Comparison of ENCODE assay signal across 10 cellular contexts in the genomic region with DNA sequence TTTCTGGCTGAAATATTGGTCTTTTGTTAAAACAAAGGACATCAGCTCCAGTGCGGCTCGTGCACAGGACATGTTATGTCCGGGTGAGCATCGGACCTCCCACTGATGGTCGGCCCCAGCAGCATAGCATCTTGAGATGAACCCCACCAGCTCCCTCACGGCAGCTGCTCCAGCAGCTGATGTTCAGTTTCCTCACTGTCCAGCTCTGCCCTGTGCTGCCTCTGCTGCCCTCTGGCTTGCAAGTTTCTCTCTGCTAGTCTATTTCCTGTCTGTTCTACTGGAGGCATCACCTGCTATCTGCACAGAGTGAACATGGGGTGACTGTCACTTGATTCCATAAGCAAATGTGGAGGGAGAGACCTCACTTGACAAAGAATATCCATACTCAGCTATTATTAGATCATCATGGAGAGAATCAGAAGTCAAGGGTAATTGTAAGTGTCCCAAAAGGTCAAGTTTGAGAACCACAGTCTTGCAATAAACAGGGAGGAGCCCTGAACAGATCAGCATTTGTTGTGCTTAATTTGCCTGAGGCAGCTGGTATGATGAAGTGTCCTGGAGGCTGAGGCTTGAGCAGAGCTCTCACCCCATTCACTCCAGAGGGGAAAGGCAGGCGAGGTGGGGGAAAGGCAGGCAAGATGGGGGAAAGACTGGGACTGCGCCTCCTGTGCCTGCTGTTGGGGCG.
A peak's percentile ranks its signal among the peaks of the same experiment; 100 is the strongest.
DNase-seq lines count a peak whose midpoint lies in the region; TF ChIP-seq lines count a peak whose summit lies in the region.
"Had no signal": no experiment of that assay in that cellular context is flagged by ENCODE, and none has a peak within 500 bp of the region (broad histone marks: within the 10 kb centered on the region; RNA-seq: fewer than 3 reads in every experiment).

No MANE protein-coding gene starts in this region.

- H3K4me3 Mint-ChIP-seq in type B pancreatic cell = no peak overlapping the region
- H3K4me3 Mint-ChIP-seq: activated CD4-positive, alpha-beta T cell treated with anti-CD3 and anti-CD28 coated beads, Interleukin-2, amount 10 ng/mL, durations not matched to agents 24 days and 14 days had no signal

- no peak overlapping the region for H3K4me3 ChIP-seq in WI38 (ENCODE audit: low read depth, low read length)
- H3K4me3 ChIP-seq: BLaER1 had no signal

- no peaks in the 10 kb centered on the region for H3K4me1 Mint-ChIP-seq in type B pancreatic cell (ENCODE audit: unreplicated experiment)
- H3K4me1 Mint-ChIP-seq: activated CD4-positive, alpha-beta T cell treated with anti-CD3 and anti-CD28 coated beads, Interleukin-2, amount 10 ng/mL, durations not matched to agents 24 days and 14 days had no signal

- H3K27me3 Mint-ChIP-seq in type B pancreatic cell = peaks cover 15% of the 10 kb centered on the region
- H3K27me3 Mint-ChIP-seq: activated CD4-positive, alpha-beta T cell treated with anti-CD3 and anti-CD28 coated beads, Interleukin-2, amount 10 ng/mL, durations not matched to agents 24 days and 14 days had no signal

- TF ChIP-seq CTCF in WI38 (IDR thresholded peaks at IDR 0.05; ENCODE audit: low read depth, low read length) (peak; percentile 55), type B pancreatic cell (conservative IDR thresholded peaks at IDR 0.05) (peak; percentile 55)

- DNase-seq in NCI-H82 (lab: John Stamatoyannopoulos, UW) = peak; percentile 4
- DNase-seq in NCI-H82 treated with DMSO at 0.1 percent for 48 hours (lab: John Stamatoyannopoulos, UW; ENCODE audit: unreplicated experiment) = no peak
- DNase-seq in hippocampal formation (lab: John Stamatoyannopoulos, UW) = peak; percentile 66 to 68
- DNase-seq in type B pancreatic cell (ENCODE audit: extremely low spot score, unreplicated experiment) = no peak
- DNase-seq in activated CD4-positive, alpha-beta T cell treated with anti-CD3 and anti-CD28 coated beads for 4 hours = no peak
- no peak for DNase-seq in NCI-H2029 (lab: John Stamatoyannopoulos, UW)
- no peak for DNase-seq in stimulated activated CD4-positive, alpha-beta T cell treated with anti-CD3 and anti-CD28 coated beads, Interleukin-4, amount 100 ng/mL, for 24 hours
- DNase-seq: activated CD4-positive, alpha-beta T cell treated with anti-CD3 and anti-CD28 coated beads, Interleukin-2, amount 10 ng/mL, durations not matched to agents 24 days and 14 days had no signal

- no peaks in the 10 kb centered on the region for H3K9me3 Mint-ChIP-seq in type B pancreatic cell

- no peak overlapping the region for H3K27ac Mint-ChIP-seq in type B pancreatic cell
- H3K27ac Mint-ChIP-seq: activated CD4-positive, alpha-beta T cell treated with anti-CD3 and anti-CD28 coated beads, Interleukin-2, amount 10 ng/mL, durations not matched to agents 24 days and 14 days had no signal

- H3K36me3 Mint-ChIP-seq in type B pancreatic cell = no peaks in the 10 kb centered on the region

Comparison
In these comparisons a context has a peak if more than half of its experiments do, and no peak if none do; other contexts are left out.
1. DNase-seq: peak in NCI-H82 (single experiment) and hippocampal formation (2 of 2); none in NCI-H82 treated with DMSO at 0.1 percent for 48 hours (single experiment), type B pancreatic cell (single experiment), activated CD4-positive, alpha-beta T cell treated with anti-CD3 and anti-CD28 coated beads for 4 hours (0 of 2), NCI-H2029 (single experiment) and stimulated activated CD4-positive, alpha-beta T cell treated with anti-CD3 and anti-CD28 coated beads, Interleukin-4, amount 100 ng/mL, for 24 hours (single experiment).